ENCODE assay signal across 11 cellular contexts in the genomic region with DNA sequence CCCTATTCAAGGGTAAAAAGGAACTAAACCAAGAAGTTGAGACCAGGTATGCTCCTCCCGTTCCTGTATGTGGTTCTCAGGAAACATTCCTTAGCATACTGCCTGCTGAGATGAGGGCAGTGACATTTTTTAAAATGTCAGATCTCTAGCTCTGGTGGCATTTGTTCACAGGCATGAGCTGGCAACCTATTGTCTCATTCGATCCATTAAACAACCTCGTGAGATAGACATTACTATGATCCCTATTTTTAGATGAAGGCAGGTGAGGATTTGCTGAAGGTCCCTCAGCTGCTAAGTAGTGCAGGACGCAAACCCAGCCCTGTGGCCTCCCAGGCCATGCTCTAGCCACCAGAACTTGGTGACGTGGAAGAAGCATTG.
DNase-seq lines count a peak whose midpoint lies in the region; ATAC-seq, FAIRE-seq and TF ChIP-seq lines count a peak whose summit lies in the region.
"Had no signal": no experiment of that assay in that cellular context is flagged by ENCODE, and none has a peak within 500 bp of the region (broad histone marks: within the 10 kb centered on the region; RNA-seq: fewer than 3 reads in every experiment).

No MANE protein-coding gene starts in this region.

- no peak overlapping the region for H3K9ac ChIP-seq in HepG2 (ENCODE audit: insufficient read depth, low read depth, low read length)
- H3K9ac ChIP-seq: SK-N-SH had no signal

- CTCF ChIA-PET in HepG2 (lab: Yijun Ruan, JAX; ENCODE audit: low intra/inter-chr PET ratio, low total read pairs): no interaction called here

- H3K27me3 ChIP-seq in HepG2 (ENCODE audit: control insufficient read depth in 1 of 2, insufficient read depth in 2 of 2, low read length in 2 of 2) (peaks cover 0 to 34% of the 10 kb centered on the region in 2 experiments; a peak in 2 of 5 replicates), right lobe of liver (no peaks in the 10 kb centered on the region), left ventricle myocardium inferior (ENCODE audit: low read depth) (no peaks in the 10 kb centered on the region)
- H3K27me3 ChIP-seq: brain microvascular endothelial cell had no signal

- H3K27ac ChIP-seq in HepG2 (ENCODE audit: extremely low read length, insufficient read depth, low read length) (no peak overlapping the region), right lobe of liver (no peak overlapping the region), left ventricle myocardium inferior (replicated peaks) (no peak overlapping the region)
- H3K27ac ChIP-seq: brain microvascular endothelial cell had no signal

- 23% methylated on average over 4 of the region's 5 CpGs for WGBS in HepG2 (ENCODE audit: low lambda C conversion rate)
- WGBS in right lobe of liver (ENCODE audit: insufficient coverage, low coverage, low lambda C conversion rate, missing lambda C conversion rate): 68% methylated on average over 3 of the region's 5 CpGs

- TF ChIP-seq EP300 in HepG2 (IDR thresholded peaks at IDR 0.05; ENCODE audit: low read depth in 2 of 2, low read length in 2 of 2): no peak
- TF ChIP-seq EP300 in HepG2 (CRISPR knock-in tag; IDR thresholded peaks at IDR 0.05; ENCODE audit: borderline replicate concordance): no peak

- TF ChIP-seq CTCF in HepG2 (CRISPR knock-in tag; IDR thresholded peaks at IDR 0.05): no peak
- no peak for TF ChIP-seq CTCF in right lobe of liver (IDR thresholded peaks at IDR 0.05)
- TF ChIP-seq CTCF in left ventricle myocardium inferior (IDR thresholded peaks at IDR 0.05; ENCODE audit: borderline replicate concordance): no peak

- peak overlapping the region; percentile 91 for H3K27ac Mint-ChIP-seq in activated naive CD8-positive, alpha-beta T cell treated with anti-CD3 and anti-CD28 coated beads, Interleukin-2, amount 50 U/mL, for 24 hours

- ATAC-seq in HepG2 (peak; percentile 47; the same call in 2 of the 3 replicates), right lobe of liver (no peak), HG03175 (IDR thresholded peaks at IDR 0.05; ENCODE audit: unreplicated experiment) (peak; percentile 13)
- ATAC-seq in activated naive CD8-positive, alpha-beta T cell treated with anti-CD3 and anti-CD28 coated beads, Interleukin-2, amount 50 U/mL, for 24 hours: peak; percentile 71

- H3K4me1 ChIP-seq in HepG2 (ENCODE audit: insufficient read depth, low read length) (no peaks in the 10 kb centered on the region), right lobe of liver (no peaks in the 10 kb centered on the region), left ventricle myocardium inferior (no peaks in the 10 kb centered on the region)

- H3K4me3 ChIP-seq in HepG2 (replicated peaks in 1 of 3; ENCODE audit: insufficient read depth in 1 of 3, low read depth in 2 of 3, low read length in 3 of 3): no peak overlapping the region
- H3K4me3 ChIP-seq in right lobe of liver: no peak overlapping the region
- H3K4me3 ChIP-seq in left ventricle myocardium inferior: no peak overlapping the region
- H3K4me3 ChIP-seq: smooth muscle cell had no signal

- no peaks in the 10 kb centered on the region for H3K27me3 Mint-ChIP-seq in activated naive CD8-positive, alpha-beta T cell treated with anti-CD3 and anti-CD28 coated beads, Interleukin-2, amount 50 U/mL, for 24 hours

- DNase-seq in HepG2 (ENCODE audit: low spot score) (no peak), right lobe of liver (no peak), NCI-H2171 (lab: John Stamatoyannopoulos, UW) (no peak), left ventricle myocardium inferior (no peak), Ammon's horn (ENCODE audit: low spot score) (no peak), dedifferentiated amniotic fluid mesenchymal stem cell (ENCODE audit: extremely low spot score) (no peak)
- no peak for DNase-seq in activated naive CD8-positive, alpha-beta T cell treated with anti-CD3 and anti-CD28 coated beads, Interleukin-2, amount 50 U/mL, for 24 hours
- DNase-seq: brain microvascular endothelial cell, SK-N-SH had no signal

- in situ Hi-C loops in HepG2 (cut with HindIII; ENCODE audit: extremely low pct_ligation_motif_present, low pct_unique_long_range_greater_than_20kb): no loop called here

- H3K36me3 ChIP-seq in HepG2 (replicated peaks in 1 of 2; ENCODE audit: control insufficient read depth in 1 of 2, insufficient read depth in 2 of 2, low read length in 2 of 2): no peaks in the 10 kb centered on the region
- H3K36me3 ChIP-seq in right lobe of liver: no peaks in the 10 kb centered on the region
- H3K36me3 ChIP-seq in left ventricle myocardium inferior: no peaks in the 10 kb centered on the region
- H3K36me3 ChIP-seq: brain microvascular endothelial cell had no signal

- H3K9me3 Mint-ChIP-seq in activated naive CD8-positive, alpha-beta T cell treated with anti-CD3 and anti-CD28 coated beads, Interleukin-2, amount 50 U/mL, for 24 hours: no peaks in the 10 kb centered on the region

- POLR2A ChIA-PET in HepG2 (lab: Yijun Ruan, JAX): no interaction called here

- peak overlapping the region; percentile 67 for H3K4me3 Mint-ChIP-seq in activated naive CD8-positive, alpha-beta T cell treated with anti-CD3 and anti-CD28 coated beads, Interleukin-2, amount 50 U/mL, for 24 hours

- TF ChIP-seq POLR2A in HepG2 (IDR thresholded peaks at IDR 0.05; ENCODE audit: insufficient read depth in 1 of 2, low read depth in 2 of 2, low read length in 2 of 2): no peak
- TF ChIP-seq POLR2A in right lobe of liver (IDR thresholded peaks at IDR 0.05): no peak

- no TSS peak for BruUV-seq in HepG2 (replicated peaks; lab: Mats Ljungman, UMichigan)

- no peaks in the 10 kb centered on the region for H3K79me2 ChIP-seq in HepG2 (ENCODE audit: insufficient read depth, low read length)

- H3K9me3 ChIP-seq in HepG2 (ENCODE audit: low read length): no peaks in the 10 kb centered on the region
- no peaks in the 10 kb centered on the region for H3K9me3 ChIP-seq in right lobe of liver
- no peaks in the 10 kb centered on the region for H3K9me3 ChIP-seq in left ventricle myocardium inferior (replicated peaks)
- H3K9me3 ChIP-seq: SK-N-SH had no signal

- intact Hi-C loops in HepG2 (cut with micrococcal nuclease; ENCODE audit: unreplicated experiment): no loop called here
- intact Hi-C loops in right lobe of liver (cut with DNase I): no loop called here
- intact Hi-C loops in left ventricle myocardium inferior (cut with micrococcal nuclease): no loop called here

- H3K4me1 Mint-ChIP-seq in activated naive CD8-positive, alpha-beta T cell treated with anti-CD3 and anti-CD28 coated beads, Interleukin-2, amount 50 U/mL, for 24 hours: peaks cover 33% of the 10 kb centered on the region

- no peak for TF ChIP-seq RAD21 in HepG2 (CRISPR knock-in tag; IDR thresholded peaks at IDR 0.05)

- peaks cover 48% of the 10 kb centered on the region for H3K36me3 Mint-ChIP-seq in activated naive CD8-positive, alpha-beta T cell treated with anti-CD3 and anti-CD28 coated beads, Interleukin-2, amount 50 U/mL, for 24 hours (ENCODE audit: low read depth)

- peak overlapping the region; percentile 18; the same call in 1 of the 2 replicates for H3K4me2 ChIP-seq in HepG2 (ENCODE audit: low read depth, low read length)
- H3K4me2 ChIP-seq: SK-N-SH, smooth muscle cell had no signal

- no peak for FAIRE-seq in HepG2 (lab: Jason Lieb, UNC)

- no peaks in the 10 kb centered on the region for H4K20me1 ChIP-seq in HepG2 (ENCODE audit: insufficient read depth, low read length)

- no peak overlapping the region for H2AFZ ChIP-seq in HepG2 (ENCODE audit: low read length)

TF ChIP-seq in HepG2, 621 proteins besides CTCF, POLR2A, EP300 and RAD21:
- no peak for TF ChIP-seq ZNF263 (CRISPR knock-in tag; IDR thresholded peaks at IDR 0.05)
- TF ChIP-seq TCF7L2 (IDR thresholded peaks at IDR 0.05; ENCODE audit: low read depth, low read length): no peak
- no peak for TF ChIP-seq ARNT (IDR thresholded peaks at IDR 0.05)
- TF ChIP-seq, protein P1, sequence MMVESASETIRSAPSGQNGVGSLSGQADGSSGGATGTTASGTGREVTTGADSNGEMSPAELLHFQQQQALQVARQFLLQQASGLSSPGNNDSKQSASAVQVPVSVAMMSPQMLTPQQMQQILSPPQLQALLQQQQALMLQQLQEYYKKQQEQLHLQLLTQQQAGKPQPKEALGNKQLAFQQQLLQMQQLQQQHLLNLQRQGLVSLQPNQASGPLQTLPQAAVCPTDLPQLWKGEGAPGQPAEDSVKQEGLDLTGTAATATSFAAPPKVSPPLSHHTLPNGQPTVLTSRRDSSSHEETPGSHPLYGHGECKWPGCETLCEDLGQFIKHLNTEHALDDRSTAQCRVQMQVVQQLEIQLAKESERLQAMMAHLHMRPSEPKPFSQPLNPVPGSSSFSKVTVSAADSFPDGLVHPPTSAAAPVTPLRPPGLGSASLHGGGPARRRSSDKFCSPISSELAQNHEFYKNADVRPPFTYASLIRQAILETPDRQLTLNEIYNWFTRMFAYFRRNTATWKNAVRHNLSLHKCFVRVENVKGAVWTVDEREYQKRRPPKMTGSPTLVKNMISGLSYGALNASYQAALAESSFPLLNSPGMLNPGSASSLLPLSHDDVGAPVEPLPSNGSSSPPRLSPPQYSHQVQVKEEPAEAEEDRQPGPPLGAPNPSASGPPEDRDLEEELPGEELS (CRISPR knock-in tag; IDR thresholded peaks at IDR 0.05): no peak
- no peak for TF ChIP-seq SETDB1 (CRISPR knock-in tag; IDR thresholded peaks at IDR 0.05; ENCODE audit: borderline replicate concordance)
- TF ChIP-seq ZFP90 (CRISPR knock-in tag; IDR thresholded peaks at IDR 0.05; ENCODE audit: borderline replicate concordance): no peak
- TF ChIP-seq LCORL (IDR thresholded peaks at IDR 0.05): no peak
- TF ChIP-seq LCORL (CRISPR knock-in tag; IDR thresholded peaks at IDR 0.05): no peak
- no peak for TF ChIP-seq HDAC6 (IDR thresholded peaks at IDR 0.05; ENCODE audit: low read depth, low read length)
- no peak for TF ChIP-seq ZNF660 (CRISPR knock-in tag; IDR thresholded peaks at IDR 0.05; ENCODE audit: borderline replicate concordance, low read depth)
- TF ChIP-seq CBFB (CRISPR knock-in tag; IDR thresholded peaks at IDR 0.05): no peak

Comparison
In these comparisons a context has a peak if more than half of its experiments do, and no peak if none do; other contexts are left out.
1. ATAC-seq: peak in HepG2 (single experiment), HG03175 (single experiment) and activated naive CD8-positive, alpha-beta T cell treated with anti-CD3 and anti-CD28 coated beads, Interleukin-2, amount 50 U/mL, for 24 hours (single experiment); none in right lobe of liver (0 of 4).